ENCODE assay signal across 1 cellular context in the genomic region with DNA sequence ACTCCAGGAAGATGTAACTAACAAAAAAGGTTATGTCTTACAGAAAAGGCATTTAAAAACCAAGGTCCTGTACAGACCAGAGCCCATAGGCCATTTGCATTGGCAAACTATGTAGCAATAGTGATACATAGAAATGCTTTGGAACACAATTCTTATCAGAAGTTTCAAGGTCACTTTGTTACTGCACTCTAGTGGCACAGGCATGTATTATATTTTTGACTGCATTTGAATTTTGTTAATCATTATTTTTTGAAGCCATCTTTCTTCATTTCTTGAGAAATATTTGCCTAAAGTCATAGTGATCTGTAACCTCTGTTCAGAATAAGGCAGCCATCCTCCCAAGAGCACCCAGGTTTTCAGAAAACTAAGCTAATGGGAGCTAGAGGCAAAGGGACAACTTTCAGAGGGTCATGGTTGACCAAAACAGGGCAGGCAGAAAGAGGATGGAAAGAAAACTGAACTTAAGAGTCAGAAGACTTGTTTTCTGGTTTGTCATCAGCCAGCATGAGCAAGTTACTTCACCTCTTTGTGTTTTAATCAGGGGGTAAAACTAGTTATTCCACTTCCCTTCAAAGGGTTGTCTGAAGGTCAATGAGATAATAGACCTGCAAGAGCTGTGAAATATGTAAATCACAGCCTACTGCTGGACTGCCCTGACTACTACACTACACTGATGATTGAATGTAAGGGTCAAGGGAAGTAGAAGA.
TF ChIP-seq lines count a peak whose summit lies in the region.

No MANE protein-coding gene starts in this region.

TF ChIP-seq in HepG2, 621 proteins besides CTCF, POLR2A, EP300 and RAD21 (continued from another document and continues in another):
- TF ChIP-seq, protein P1, sequence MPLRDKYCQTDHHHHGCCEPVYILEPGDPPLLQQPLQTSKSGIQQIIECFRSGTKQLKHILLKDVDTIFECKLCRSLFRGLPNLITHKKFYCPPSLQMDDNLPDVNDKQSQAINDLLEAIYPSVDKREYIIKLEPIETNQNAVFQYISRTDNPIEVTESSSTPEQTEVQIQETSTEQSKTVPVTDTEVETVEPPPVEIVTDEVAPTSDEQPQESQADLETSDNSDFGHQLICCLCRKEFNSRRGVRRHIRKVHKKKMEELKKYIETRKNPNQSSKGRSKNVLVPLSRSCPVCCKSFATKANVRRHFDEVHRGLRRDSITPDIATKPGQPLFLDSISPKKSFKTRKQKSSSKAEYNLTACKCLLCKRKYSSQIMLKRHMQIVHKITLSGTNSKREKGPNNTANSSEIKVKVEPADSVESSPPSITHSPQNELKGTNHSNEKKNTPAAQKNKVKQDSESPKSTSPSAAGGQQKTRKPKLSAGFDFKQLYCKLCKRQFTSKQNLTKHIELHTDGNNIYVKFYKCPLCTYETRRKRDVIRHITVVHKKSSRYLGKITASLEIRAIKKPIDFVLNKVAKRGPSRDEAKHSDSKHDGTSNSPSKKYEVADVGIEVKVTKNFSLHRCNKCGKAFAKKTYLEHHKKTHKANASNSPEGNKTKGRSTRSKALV (CRISPR knock-in tag; IDR thresholded peaks at IDR 0.05): 0 out of 2 replicates have a peak, but pooled peaks have one; percentile 37
- TF ChIP-seq, protein P2, sequence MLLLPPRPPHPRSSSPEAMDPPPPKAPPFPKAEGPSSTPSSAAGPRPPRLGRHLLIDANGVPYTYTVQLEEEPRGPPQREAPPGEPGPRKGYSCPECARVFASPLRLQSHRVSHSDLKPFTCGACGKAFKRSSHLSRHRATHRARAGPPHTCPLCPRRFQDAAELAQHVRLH (CRISPR knock-in tag; IDR thresholded peaks at IDR 0.05; ENCODE audit: borderline replicate concordance, low read depth): peak; percentile 40; the same call in 1 of the 2 replicates
- TF ChIP-seq, protein P3, sequence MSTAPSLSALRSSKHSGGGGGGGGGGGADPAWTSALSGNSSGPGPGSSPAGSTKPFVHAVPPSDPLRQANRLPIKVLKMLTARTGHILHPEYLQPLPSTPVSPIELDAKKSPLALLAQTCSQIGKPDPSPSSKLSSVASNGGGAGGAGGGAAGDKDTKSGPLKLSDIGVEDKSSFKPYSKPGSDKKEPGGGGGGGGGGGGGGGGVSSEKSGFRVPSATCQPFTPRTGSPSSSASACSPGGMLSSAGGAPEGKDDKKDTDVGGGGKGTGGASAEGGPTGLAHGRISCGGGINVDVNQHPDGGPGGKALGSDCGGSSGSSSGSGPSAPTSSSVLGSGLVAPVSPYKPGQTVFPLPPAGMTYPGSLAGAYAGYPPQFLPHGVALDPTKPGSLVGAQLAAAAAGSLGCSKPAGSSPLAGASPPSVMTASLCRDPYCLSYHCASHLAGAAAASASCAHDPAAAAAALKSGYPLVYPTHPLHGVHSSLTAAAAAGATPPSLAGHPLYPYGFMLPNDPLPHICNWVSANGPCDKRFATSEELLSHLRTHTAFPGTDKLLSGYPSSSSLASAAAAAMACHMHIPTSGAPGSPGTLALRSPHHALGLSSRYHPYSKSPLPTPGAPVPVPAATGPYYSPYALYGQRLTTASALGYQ (CRISPR knock-in tag; IDR thresholded peaks at IDR 0.05): no peak
- TF ChIP-seq, protein P4, sequence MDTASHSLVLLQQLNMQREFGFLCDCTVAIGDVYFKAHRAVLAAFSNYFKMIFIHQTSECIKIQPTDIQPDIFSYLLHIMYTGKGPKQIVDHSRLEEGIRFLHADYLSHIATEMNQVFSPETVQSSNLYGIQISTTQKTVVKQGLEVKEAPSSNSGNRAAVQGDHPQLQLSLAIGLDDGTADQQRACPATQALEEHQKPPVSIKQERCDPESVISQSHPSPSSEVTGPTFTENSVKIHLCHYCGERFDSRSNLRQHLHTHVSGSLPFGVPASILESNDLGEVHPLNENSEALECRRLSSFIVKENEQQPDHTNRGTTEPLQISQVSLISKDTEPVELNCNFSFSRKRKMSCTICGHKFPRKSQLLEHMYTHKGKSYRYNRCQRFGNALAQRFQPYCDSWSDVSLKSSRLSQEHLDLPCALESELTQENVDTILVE (CRISPR knock-in tag; IDR thresholded peaks at IDR 0.05): 0 out of 2 replicates have a peak, but pooled peaks have one; percentile 26
- no peak for TF ChIP-seq ZNF672 (CRISPR knock-in tag; IDR thresholded peaks at IDR 0.05)
- peak; percentile 57; the same call in 1 of the 2 replicates for TF ChIP-seq PITX1 (CRISPR knock-in tag; IDR thresholded peaks at IDR 0.05)
- peak; percentile 41; the same call in 1 of the 2 replicates for TF ChIP-seq ARID2 (CRISPR knock-in tag; IDR thresholded peaks at IDR 0.05; ENCODE audit: borderline replicate concordance)
- TF ChIP-seq NONO (IDR thresholded peaks at IDR 0.05): no peak
- peak; percentile 33; the same call in 1 of the 2 replicates for TF ChIP-seq NONO (CRISPR knock-in tag; conservative IDR thresholded peaks at IDR 0.05)
- no peak for TF ChIP-seq CREB1 (IDR thresholded peaks at IDR 0.05)
- TF ChIP-seq CREB1 (CRISPR knock-in tag; IDR thresholded peaks at IDR 0.05): peak; percentile 51; the same call in 1 of the 2 replicates
- no peak; the same call in 1 of the 2 replicates for TF ChIP-seq NR2F6 (IDR thresholded peaks at IDR 0.05)
- TF ChIP-seq NR2F6 (CRISPR knock-in tag; IDR thresholded peaks at IDR 0.05): peak; percentile 50; the same call in 1 of the 2 replicates
- TF ChIP-seq BCL6 (CRISPR knock-in tag; IDR thresholded peaks at IDR 0.05): peak; percentile 77
- peak; percentile 75 for TF ChIP-seq FOXA3 (CRISPR knock-in tag; IDR thresholded peaks at IDR 0.05)
- peak; percentile 27; the same call in 1 of the 2 replicates for TF ChIP-seq SIX4 (CRISPR knock-in tag; IDR thresholded peaks at IDR 0.05)
- TF ChIP-seq MEF2D (CRISPR knock-in tag; IDR thresholded peaks at IDR 0.05): peak; percentile 28; the same call in 1 of the 2 replicates
- TF ChIP-seq ZSCAN20 (CRISPR knock-in tag; IDR thresholded peaks at IDR 0.05; ENCODE audit: borderline replicate concordance): no peak; the same call in 1 of the 2 replicates
- TF ChIP-seq FOXP1 (IDR thresholded peaks at IDR 0.05): no peak
- TF ChIP-seq FOXP1 (CRISPR knock-in tag; IDR thresholded peaks at IDR 0.05): peak; percentile 71
- TF ChIP-seq ELF3 (CRISPR knock-in tag; IDR thresholded peaks at IDR 0.05): peak; percentile 58; the same call in 1 of the 2 replicates
- no peak for TF ChIP-seq ZNF792 (CRISPR knock-in tag; IDR thresholded peaks at IDR 0.05)
- TF ChIP-seq NR2F1 (CRISPR knock-in tag; IDR thresholded peaks at IDR 0.05): 0 out of 4 replicates have a peak, but pooled peaks of 1 of the 2 experiments have one; percentile 52
- TF ChIP-seq, protein P5, sequence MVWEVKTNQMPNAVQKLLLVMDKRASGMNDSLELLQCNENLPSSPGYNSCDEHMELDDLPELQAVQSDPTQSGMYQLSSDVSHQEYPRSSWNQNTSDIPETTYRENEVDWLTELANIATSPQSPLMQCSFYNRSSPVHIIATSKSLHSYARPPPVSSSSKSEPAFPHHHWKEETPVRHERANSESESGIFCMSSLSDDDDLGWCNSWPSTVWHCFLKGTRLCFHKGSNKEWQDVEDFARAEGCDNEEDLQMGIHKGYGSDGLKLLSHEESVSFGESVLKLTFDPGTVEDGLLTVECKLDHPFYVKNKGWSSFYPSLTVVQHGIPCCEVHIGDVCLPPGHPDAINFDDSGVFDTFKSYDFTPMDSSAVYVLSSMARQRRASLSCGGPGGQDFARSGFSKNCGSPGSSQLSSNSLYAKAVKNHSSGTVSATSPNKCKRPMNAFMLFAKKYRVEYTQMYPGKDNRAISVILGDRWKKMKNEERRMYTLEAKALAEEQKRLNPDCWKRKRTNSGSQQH (CRISPR knock-in tag; IDR thresholded peaks at IDR 0.05; ENCODE audit: low read depth): 0 out of 2 replicates have a peak, but pooled peaks have one; percentile 10
- peak; percentile 60; the same call in 1 of the 2 replicates for TF ChIP-seq HDAC1 (CRISPR knock-in tag; IDR thresholded peaks at IDR 0.05)
- TF ChIP-seq, protein P6, sequence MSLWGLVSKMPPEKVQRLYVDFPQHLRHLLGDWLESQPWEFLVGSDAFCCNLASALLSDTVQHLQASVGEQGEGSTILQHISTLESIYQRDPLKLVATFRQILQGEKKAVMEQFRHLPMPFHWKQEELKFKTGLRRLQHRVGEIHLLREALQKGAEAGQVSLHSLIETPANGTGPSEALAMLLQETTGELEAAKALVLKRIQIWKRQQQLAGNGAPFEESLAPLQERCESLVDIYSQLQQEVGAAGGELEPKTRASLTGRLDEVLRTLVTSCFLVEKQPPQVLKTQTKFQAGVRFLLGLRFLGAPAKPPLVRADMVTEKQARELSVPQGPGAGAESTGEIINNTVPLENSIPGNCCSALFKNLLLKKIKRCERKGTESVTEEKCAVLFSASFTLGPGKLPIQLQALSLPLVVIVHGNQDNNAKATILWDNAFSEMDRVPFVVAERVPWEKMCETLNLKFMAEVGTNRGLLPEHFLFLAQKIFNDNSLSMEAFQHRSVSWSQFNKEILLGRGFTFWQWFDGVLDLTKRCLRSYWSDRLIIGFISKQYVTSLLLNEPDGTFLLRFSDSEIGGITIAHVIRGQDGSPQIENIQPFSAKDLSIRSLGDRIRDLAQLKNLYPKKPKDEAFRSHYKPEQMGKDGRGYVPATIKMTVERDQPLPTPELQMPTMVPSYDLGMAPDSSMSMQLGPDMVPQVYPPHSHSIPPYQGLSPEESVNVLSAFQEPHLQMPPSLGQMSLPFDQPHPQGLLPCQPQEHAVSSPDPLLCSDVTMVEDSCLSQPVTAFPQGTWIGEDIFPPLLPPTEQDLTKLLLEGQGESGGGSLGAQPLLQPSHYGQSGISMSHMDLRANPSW (CRISPR knock-in tag; IDR thresholded peaks at IDR 0.05; ENCODE audit: borderline replicate concordance): peak; percentile 80
- peak; percentile 69; the same call in 1 of the 2 replicates for TF ChIP-seq ZFP1 (CRISPR knock-in tag; IDR thresholded peaks at IDR 0.05)
- peak; percentile 52; the same call in 1 of the 2 replicates for TF ChIP-seq THAP11 (CRISPR knock-in tag; IDR thresholded peaks at IDR 0.05)
- TF ChIP-seq, protein P7, sequence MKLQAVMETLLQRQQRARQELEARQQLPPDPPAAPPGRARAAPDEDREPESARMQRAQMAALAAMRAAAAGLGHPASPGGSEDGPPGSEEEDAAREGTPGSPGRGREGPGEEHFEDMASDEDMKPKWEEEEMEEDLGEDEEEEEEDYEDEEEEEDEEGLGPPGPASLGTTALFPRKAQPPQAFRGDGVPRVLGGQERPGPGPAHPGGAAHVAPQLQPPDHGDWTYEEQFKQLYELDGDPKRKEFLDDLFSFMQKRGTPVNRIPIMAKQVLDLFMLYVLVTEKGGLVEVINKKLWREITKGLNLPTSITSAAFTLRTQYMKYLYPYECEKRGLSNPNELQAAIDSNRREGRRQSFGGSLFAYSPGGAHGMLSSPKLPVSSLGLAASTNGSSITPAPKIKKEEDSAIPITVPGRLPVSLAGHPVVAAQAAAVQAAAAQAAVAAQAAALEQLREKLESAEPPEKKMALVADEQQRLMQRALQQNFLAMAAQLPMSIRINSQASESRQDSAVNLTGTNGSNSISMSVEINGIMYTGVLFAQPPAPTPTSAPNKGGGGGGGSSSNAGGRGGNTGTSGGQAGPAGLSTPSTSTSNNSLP (IDR thresholded peaks at IDR 0.05; ENCODE audit: low read depth, low read length): peak; percentile 100
- no peak for TF ChIP-seq SNAI1 (CRISPR knock-in tag; IDR thresholded peaks at IDR 0.05; ENCODE audit: borderline replicate concordance)
- TF ChIP-seq, protein P8, sequence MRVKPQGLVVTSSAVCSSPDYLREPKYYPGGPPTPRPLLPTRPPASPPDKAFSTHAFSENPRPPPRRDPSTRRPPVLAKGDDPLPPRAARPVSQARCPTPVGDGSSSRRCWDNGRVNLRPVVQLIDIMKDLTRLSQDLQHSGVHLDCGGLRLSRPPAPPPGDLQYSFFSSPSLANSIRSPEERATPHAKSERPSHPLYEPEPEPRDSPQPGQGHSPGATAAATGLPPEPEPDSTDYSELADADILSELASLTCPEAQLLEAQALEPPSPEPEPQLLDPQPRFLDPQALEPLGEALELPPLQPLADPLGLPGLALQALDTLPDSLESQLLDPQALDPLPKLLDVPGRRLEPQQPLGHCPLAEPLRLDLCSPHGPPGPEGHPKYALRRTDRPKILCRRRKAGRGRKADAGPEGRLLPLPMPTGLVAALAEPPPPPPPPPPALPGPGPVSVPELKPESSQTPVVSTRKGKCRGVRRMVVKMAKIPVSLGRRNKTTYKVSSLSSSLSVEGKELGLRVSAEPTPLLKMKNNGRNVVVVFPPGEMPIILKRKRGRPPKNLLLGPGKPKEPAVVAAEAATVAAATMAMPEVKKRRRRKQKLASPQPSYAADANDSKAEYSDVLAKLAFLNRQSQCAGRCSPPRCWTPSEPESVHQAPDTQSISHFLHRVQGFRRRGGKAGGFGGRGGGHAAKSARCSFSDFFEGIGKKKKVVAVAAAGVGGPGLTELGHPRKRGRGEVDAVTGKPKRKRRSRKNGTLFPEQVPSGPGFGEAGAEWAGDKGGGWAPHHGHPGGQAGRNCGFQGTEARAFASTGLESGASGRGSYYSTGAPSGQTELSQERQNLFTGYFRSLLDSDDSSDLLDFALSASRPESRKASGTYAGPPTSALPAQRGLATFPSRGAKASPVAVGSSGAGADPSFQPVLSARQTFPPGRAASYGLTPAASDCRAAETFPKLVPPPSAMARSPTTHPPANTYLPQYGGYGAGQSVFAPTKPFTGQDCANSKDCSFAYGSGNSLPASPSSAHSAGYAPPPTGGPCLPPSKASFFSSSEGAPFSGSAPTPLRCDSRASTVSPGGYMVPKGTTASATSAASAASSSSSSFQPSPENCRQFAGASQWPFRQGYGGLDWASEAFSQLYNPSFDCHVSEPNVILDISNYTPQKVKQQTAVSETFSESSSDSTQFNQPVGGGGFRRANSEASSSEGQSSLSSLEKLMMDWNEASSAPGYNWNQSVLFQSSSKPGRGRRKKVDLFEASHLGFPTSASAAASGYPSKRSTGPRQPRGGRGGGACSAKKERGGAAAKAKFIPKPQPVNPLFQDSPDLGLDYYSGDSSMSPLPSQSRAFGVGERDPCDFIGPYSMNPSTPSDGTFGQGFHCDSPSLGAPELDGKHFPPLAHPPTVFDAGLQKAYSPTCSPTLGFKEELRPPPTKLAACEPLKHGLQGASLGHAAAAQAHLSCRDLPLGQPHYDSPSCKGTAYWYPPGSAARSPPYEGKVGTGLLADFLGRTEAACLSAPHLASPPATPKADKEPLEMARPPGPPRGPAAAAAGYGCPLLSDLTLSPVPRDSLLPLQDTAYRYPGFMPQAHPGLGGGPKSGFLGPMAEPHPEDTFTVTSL (CRISPR knock-in tag; IDR thresholded peaks at IDR 0.05; ENCODE audit: borderline replicate concordance): 0 out of 2 replicates have a peak, but pooled peaks have one; percentile 62
- TF ChIP-seq GABPA (IDR thresholded peaks at IDR 0.05; ENCODE audit: low read depth, low read length): no peak
- 0 out of 2 replicates have a peak, but pooled peaks have one; percentile 15 for TF ChIP-seq GABPA (CRISPR knock-in tag; IDR thresholded peaks at IDR 0.05; ENCODE audit: low read depth)
